In genomic region chr20:45727044-45727443, GRCh38 we compare ENCODE assay signal across 27 cellular contexts. TPM values are rescaled to one million over a fixed set of nuclear protein-coding genes. Genes with fewer than 3 reads are reported as not detected.
A peak's percentile ranks its signal among the peaks of the same experiment; 100 is the strongest.
DNase-seq lines count a peak whose midpoint lies in the region; ATAC-seq, FAIRE-seq and TF ChIP-seq lines count a peak whose summit lies in the region.
"Had no signal": no experiment of that assay in that cellular context is flagged by ENCODE, and none has a peak within 500 bp of the region (broad histone marks: within the 10 kb centered on the region; RNA-seq: fewer than 3 reads in every experiment).

No MANE protein-coding gene starts in this region.

- intact Hi-C loops in mucosa of descending colon (cut with DNase I, micrococcal nuclease): no loop called here
- intact Hi-C loops in prostate gland (cut with DNase I): no loop called here

- FAIRE-seq in HTR-8/SVneo (lab: Jason Lieb, UNC): peak; percentile 36

- POLR2A ChIA-PET in WTC11 (lab: Charles Lee): no interaction called here

- H3K4me3 Mint-ChIP-seq in WTC11: no peak overlapping the region
- H3K4me3 Mint-ChIP-seq: activated B cell treated with CpG ODN at 0.5 μM for 24 hours; activated CD4-positive, alpha-beta memory T cell treated with anti-CD3 and anti-CD28 coated beads, Interleukin-2, amount 10 ng/mL, durations not matched to agents 7 days and 5 days; activated naive CD8-positive, alpha-beta T cell treated with anti-CD3 and anti-CD28 coated beads, Interleukin-2, amount 50 U/mL, for 24 hours; naive thymus-derived CD4-positive, alpha-beta T cell; T-helper 2 cell treated with Interferon-gamma antibody and Interleukin-4, amounts not matched to agents 5 μg/mL and 100 μg/mL, for 36 hours had no signal

- no peak overlapping the region for H3K27ac ChIP-seq in prostate gland
- H3K27ac ChIP-seq: C4-2B, cardiac muscle cell, thoracic aorta had no signal

- H3K27me3 ChIP-seq in prostate gland (replicated peaks; ENCODE audit: insufficient read depth): no peaks in the 10 kb centered on the region
- H3K27me3 ChIP-seq: cardiac muscle cell had no signal

- no peaks in the 10 kb centered on the region for H3K4me1 ChIP-seq in mucosa of descending colon (ENCODE audit: low read depth)
- no peaks in the 10 kb centered on the region for H3K4me1 ChIP-seq in prostate gland (replicated peaks)

- H3K36me3 ChIP-seq in mucosa of descending colon (ENCODE audit: low read depth): no peaks in the 10 kb centered on the region
- H3K36me3 ChIP-seq in prostate gland: no peaks in the 10 kb centered on the region
- H3K36me3 ChIP-seq: cardiac muscle cell, thoracic aorta had no signal

- ATAC-seq in mucosa of descending colon (peak; percentile 54), HG03354 (IDR thresholded peaks at IDR 0.05; ENCODE audit: poor library complexity, severe bottlenecking, unreplicated experiment) (no peak), WTC11 (no peak)
- ATAC-seq: activated naive CD8-positive, alpha-beta T cell treated with anti-CD3 and anti-CD28 coated beads, Interleukin-2, amount 50 U/mL, for 24 hours; naive thymus-derived CD4-positive, alpha-beta T cell; right cardiac atrium had no signal

- TF ChIP-seq CTCF in mucosa of descending colon (IDR thresholded peaks at IDR 0.05): no peak
- TF ChIP-seq CTCF in prostate gland (IDR thresholded peaks at IDR 0.05): no peak
- no peak for TF ChIP-seq CTCF in WTC11 (IDR thresholded peaks at IDR 0.05)

- DNase-seq in A172 (ENCODE audit: low spot score): peak; percentile 8
- no peak for DNase-seq in HTR-8/SVneo (ENCODE audit: insufficient read length, low spot score)
- peak; percentile 32 for DNase-seq in RPMI7951 (ENCODE audit: low read depth)
- DNase-seq in mucosa of descending colon: no peak
- no peak for DNase-seq in foreskin melanocyte
- no peak for DNase-seq in prostate gland (ENCODE audit: low spot score)
- DNase-seq in WTC11 (ENCODE audit: low spot score): no peak
- DNase-seq: activated B cell treated with CpG ODN at 0.5 μM for 24 hours; activated CD4-positive, alpha-beta memory T cell treated with anti-CD3 and anti-CD28 coated beads, Interleukin-2, amount 10 ng/mL, durations not matched to agents 7 days and 5 days; activated naive CD8-positive, alpha-beta T cell treated with anti-CD3 and anti-CD28 coated beads, Interleukin-2, amount 50 U/mL, for 24 hours; activated T-cell treated with anti-CD3 and anti-CD28 coated beads, Interleukin-2, amount 50 U/mL, for 48 hours; dermis blood vessel endothelial cell; foreskin fibroblast; hypothalamus; MM.1S; naive thymus-derived CD4-positive, alpha-beta T cell; NCI-H1930; right cardiac atrium; SK-N-SH had no signal

- H3K9me3 ChIP-seq in mucosa of descending colon: peaks cover 3% of the 10 kb centered on the region
- no peaks in the 10 kb centered on the region for H3K9me3 ChIP-seq in prostate gland
- H3K9me3 ChIP-seq: SK-N-SH had no signal

- H3K27me3 Mint-ChIP-seq in WTC11 (ENCODE audit: low read depth): no peaks in the 10 kb centered on the region; the same call in 1 of the 2 replicates

- H3K4me3 ChIP-seq in mucosa of descending colon (no peak overlapping the region), prostate gland (no peak overlapping the region)
- H3K4me3 ChIP-seq: cardiac muscle cell, thoracic aorta had no signal

- H3K9me3 Mint-ChIP-seq in WTC11: peaks cover 37% of the 10 kb centered on the region

- H3K36me3 Mint-ChIP-seq in WTC11: peaks cover 24% of the 10 kb centered on the region

- CTCF ChIA-PET in WTC11 (lab: Charles Lee): interaction anchor here (2.3 kb wide), 1 partner anchor 98 kb away, joined by 5 read pairs; the partner anchor contains the start of gene WFDC10A

- no peak overlapping the region for H3K27ac Mint-ChIP-seq in WTC11
- H3K27ac Mint-ChIP-seq: activated B cell treated with CpG ODN at 0.5 μM for 24 hours; activated CD4-positive, alpha-beta memory T cell treated with anti-CD3 and anti-CD28 coated beads, Interleukin-2, amount 10 ng/mL, durations not matched to agents 7 days and 5 days; activated naive CD8-positive, alpha-beta T cell treated with anti-CD3 and anti-CD28 coated beads, Interleukin-2, amount 50 U/mL, for 24 hours; naive thymus-derived CD4-positive, alpha-beta T cell; T-helper 2 cell treated with Interferon-gamma antibody and Interleukin-4, amounts not matched to agents 5 μg/mL and 100 μg/mL, for 36 hours had no signal

- TF ChIP-seq POLR2A in prostate gland (IDR thresholded peaks at IDR 0.05): no peak

- H3K4me1 Mint-ChIP-seq in WTC11: 0 out of 2 replicates have a peak, but pooled peaks cover 2% of the 10 kb centered on the region
- H3K4me1 Mint-ChIP-seq: activated B cell treated with CpG ODN at 0.5 μM for 24 hours; naive thymus-derived CD4-positive, alpha-beta T cell had no signal

- WGBS in prostate gland: 54% methylated on average over 2 of the region's 2 CpGs

TF ChIP-seq in WTC11, 78 proteins besides CTCF, POLR2A, EP300 and RAD21:
- TF ChIP-seq USF2 (CRISPR knock-in tag; IDR thresholded peaks at IDR 0.05): no peak
- no peak for TF ChIP-seq ZNF416 (CRISPR knock-in tag; IDR thresholded peaks at IDR 0.05)
- TF ChIP-seq ZBTB43 (CRISPR knock-in tag; IDR thresholded peaks at IDR 0.05): no peak

RNA-seq across cellular contexts. Expression of gene SPINT4, which starts 4.9 kb away (rescaled TPM):
- not detected in 2 replicates for total RNA-seq in A172 (2014; rRNA removed; shearing (Covaris generic))
- not detected in 2 replicates for total RNA-seq in RPMI7951 (2014; rRNA removed; shearing (Covaris generic))
- total RNA-seq in mucosa of descending colon (not detected), prostate gland (not detected), WTC11 (2021) (not detected in 3 replicates)
- total RNA-seq: activated B cell treated with CpG ODN at 0.5 μM for 24 hours; activated CD4-positive, alpha-beta memory T cell treated with anti-CD3 and anti-CD28 coated beads, Interleukin-2, amount 10 ng/mL, durations not matched to agents 7 days and 5 days; cardiac muscle cell; dermis blood vessel endothelial cell; G401; kidney epithelial cell; naive thymus-derived CD4-positive, alpha-beta T cell; osteoblast; right cardiac atrium; thoracic aorta had no signal

RNA-seq across cellular contexts. Expression of gene WFDC10B, which starts 22.2 kb away (rescaled TPM):
- 0.98 TPM in 1 of 2 replicates, not detected in the other for total RNA-seq in A172 (2014; rRNA removed; shearing (Covaris generic))
- total RNA-seq in RPMI7951 (2014; rRNA removed; shearing (Covaris generic)): 0.88 and 3.5 TPM in 2 replicates
- total RNA-seq in mucosa of descending colon (under 1 TPM in 1 of 3 donors, not detected in 2; 0.73 TPM), prostate gland (not detected), WTC11 (2021) (0.42 to 0.62 TPM (median 0.53 TPM) in 3 replicates)
- total RNA-seq: activated B cell treated with CpG ODN at 0.5 μM for 24 hours; activated CD4-positive, alpha-beta memory T cell treated with anti-CD3 and anti-CD28 coated beads, Interleukin-2, amount 10 ng/mL, durations not matched to agents 7 days and 5 days; cardiac muscle cell; dermis blood vessel endothelial cell; G401; kidney epithelial cell; naive thymus-derived CD4-positive, alpha-beta T cell; osteoblast; right cardiac atrium; thoracic aorta had no signal

RNA-seq across cellular contexts. Expression of gene WFDC13, which starts 25.2 kb away (rescaled TPM):
- total RNA-seq in A172 (2014; rRNA removed; shearing (Covaris generic)): not detected in 2 replicates
- not detected in 2 replicates for total RNA-seq in RPMI7951 (2014; rRNA removed; shearing (Covaris generic))
- total RNA-seq in mucosa of descending colon: not detected
- not detected for total RNA-seq in prostate gland
- total RNA-seq in WTC11 (2021): not detected in 3 replicates
- total RNA-seq: activated B cell treated with CpG ODN at 0.5 μM for 24 hours; activated CD4-positive, alpha-beta memory T cell treated with anti-CD3 and anti-CD28 coated beads, Interleukin-2, amount 10 ng/mL, durations not matched to agents 7 days and 5 days; cardiac muscle cell; dermis blood vessel endothelial cell; G401; kidney epithelial cell; naive thymus-derived CD4-positive, alpha-beta T cell; osteoblast; right cardiac atrium; thoracic aorta had no signal

RNA-seq across cellular contexts. Expression of gene WFDC11, which starts 57.0 kb away (rescaled TPM):
- total RNA-seq in A172 (2014; rRNA removed; shearing (Covaris generic)): not detected in 2 replicates
- total RNA-seq in RPMI7951 (2014; rRNA removed; shearing (Covaris generic)): not detected in 2 replicates
- total RNA-seq in mucosa of descending colon (not detected), prostate gland (not detected), WTC11 (2021) (not detected in 3 replicates)
- total RNA-seq: activated B cell treated with CpG ODN at 0.5 μM for 24 hours; activated CD4-positive, alpha-beta memory T cell treated with anti-CD3 and anti-CD28 coated beads, Interleukin-2, amount 10 ng/mL, durations not matched to agents 7 days and 5 days; cardiac muscle cell; dermis blood vessel endothelial cell; G401; kidney epithelial cell; naive thymus-derived CD4-positive, alpha-beta T cell; osteoblast; right cardiac atrium; thoracic aorta had no signal

Comparison
In these comparisons a context has a peak if more than half of its experiments do, and no peak if none do; other contexts are left out.
1. DNase-seq: peak in A172 (single experiment) and RPMI7951 (single experiment); none in HTR-8/SVneo (single experiment), mucosa of descending colon (0 of 3), foreskin melanocyte (single experiment), prostate gland (single experiment) and WTC11 (single experiment).